ENCODE assay signal across 26 cellular contexts in genomic region chr18:13051159-13051558, GRCh38. TPM values are rescaled to one million over a fixed set of nuclear protein-coding genes. Genes with fewer than 3 reads are reported as not detected.
DNase-seq lines count a peak whose midpoint lies in the region; FAIRE-seq and TF ChIP-seq lines count a peak whose summit lies in the region.
"Had no signal": no experiment of that assay in that cellular context is flagged by ENCODE, and none has a peak within 500 bp of the region (broad histone marks: within the 10 kb centered on the region; RNA-seq: fewer than 3 reads in every experiment).

No MANE protein-coding gene starts in this region.

- H3K9ac ChIP-seq in astrocyte (ENCODE audit: low read length) = no peak overlapping the region

- H3K4me3 ChIP-seq in astrocyte (ENCODE audit: insufficient read depth, low read depth, low read length) (no peak overlapping the region), dorsolateral prefrontal cortex (no peak overlapping the region)
- H3K4me3 ChIP-seq: esophagus muscularis mucosa, pancreas, tibial nerve had no signal

- H4K20me1 ChIP-seq in astrocyte (ENCODE audit: insufficient read depth, low read length) = no peaks in the 10 kb centered on the region

- H3K4me1 ChIP-seq in astrocyte (ENCODE audit: insufficient read depth, low read length) = no peaks in the 10 kb centered on the region
- H3K4me1 ChIP-seq: esophagus muscularis mucosa, pancreas, tibial nerve had no signal

- no peaks in the 10 kb centered on the region for H3K9me3 ChIP-seq in astrocyte (ENCODE audit: insufficient read depth, low read depth, low read length)
- H3K9me3 ChIP-seq: esophagus muscularis mucosa, pancreas, tibial nerve had no signal

- no peak overlapping the region for H2AFZ ChIP-seq in astrocyte (ENCODE audit: low read depth, low read length)

- FAIRE-seq in astrocyte (lab: Jason Lieb, UNC) = no peak
- FAIRE-seq: pancreas, TTC549 had no signal

- H3K27me3 ChIP-seq in astrocyte (ENCODE audit: insufficient read depth, low read length) = no peaks in the 10 kb centered on the region
- no peaks in the 10 kb centered on the region for H3K27me3 ChIP-seq in dorsolateral prefrontal cortex
- H3K27me3 ChIP-seq: esophagus muscularis mucosa, pancreas, tibial nerve had no signal

- peaks cover 38% of the 10 kb centered on the region for H3K36me3 ChIP-seq in astrocyte (ENCODE audit: insufficient read depth, low read length)

- peak overlapping the region; percentile 19 for H3K27ac Mint-ChIP-seq in activated naive CD4-positive, alpha-beta T cell treated with anti-CD3 and anti-CD28 coated beads, Interleukin-2, amount 50 U/mL, for 24 hours
- H3K27ac Mint-ChIP-seq in IgD-negative memory B cell = peak overlapping the region in 2 of 3 donors; percentile 16 to 28
- H3K27ac Mint-ChIP-seq in astrocyte (ENCODE audit: unreplicated experiment) = no peak overlapping the region
- H3K27ac Mint-ChIP-seq: natural killer cell treated with Interleukin-12 subunit alpha and Interleukin-12 subunit beta and Interleukin-15 and Interleukin-18, amount 100 ng/mL, for 72 hours had no signal

- TF ChIP-seq CTCF in astrocyte (IDR thresholded peaks at IDR 0.05; ENCODE audit: insufficient read depth, low read depth, low read length) (no peak), dorsolateral prefrontal cortex (IDR thresholded peaks at IDR 0.05 in 54 of 56, conservative IDR thresholded peaks at IDR 0.05 in 2 of 56; ENCODE audit: low read depth in 1 of 56, partially characterized antibody in 56 of 56) (no peak)

- peaks cover 39% of the 10 kb centered on the region for H3K36me3 Mint-ChIP-seq in activated naive CD4-positive, alpha-beta T cell treated with anti-CD3 and anti-CD28 coated beads, Interleukin-2, amount 50 U/mL, for 24 hours
- H3K36me3 Mint-ChIP-seq in IgD-negative memory B cell = peaks cover 6% of the 10 kb centered on the region
- peaks cover 10% of the 10 kb centered on the region for H3K36me3 Mint-ChIP-seq in astrocyte (ENCODE audit: low read depth, unreplicated experiment)

- H3K4me2 ChIP-seq in astrocyte (ENCODE audit: low read length) = no peak overlapping the region

- H3K27ac ChIP-seq in astrocyte (ENCODE audit: low read depth, low read length) (no peak overlapping the region), dorsolateral prefrontal cortex (no peak overlapping the region)
- H3K27ac ChIP-seq: esophagus muscularis mucosa, pancreas, tibial nerve had no signal

- no peak for DNase-seq in activated naive CD4-positive, alpha-beta T cell treated with Interleukin-2 at 50 U/mL for 16 hours
- DNase-seq in astrocyte (ENCODE audit: low read depth) (peak; percentile 4), GM19240 (ENCODE audit: insufficient read length, low spot score) (no peak), dorsolateral prefrontal cortex (no peak)
- peak in 2 of 3 donors; percentile 17 to 21 for DNase-seq in stimulated activated CD4-positive, alpha-beta T cell treated with anti-CD3 and anti-CD28 coated beads, TNF-alpha, amount 100 ng/mL, for 48 hours (ENCODE audit: low read depth in 3 of 3)
- DNase-seq: activated CD8-positive, alpha-beta memory T cell treated with anti-CD3 and anti-CD28 coated beads for 24 hours; anterior cingulate cortex; CD4-positive, alpha-beta memory T cell; DMS153; effector CD4-positive, alpha-beta T cell; glutamatergic neuron; midbrain; NCI-H1048; NCI-H2029; OCI-M1; pancreas; right cardiac atrium; Right ventricle myocardium superior; stimulated activated naive CD8-positive, alpha-beta T cell treated with anti-CD3 and anti-CD28 coated beads, Interleukin-15, amount 100 ng/mL, for 72 hours had no signal

- no peak overlapping the region for H3K4me3 Mint-ChIP-seq in activated naive CD4-positive, alpha-beta T cell treated with anti-CD3 and anti-CD28 coated beads, Interleukin-2, amount 50 U/mL, for 24 hours
- H3K4me3 Mint-ChIP-seq in IgD-negative memory B cell (no peak overlapping the region), astrocyte (ENCODE audit: unreplicated experiment) (no peak overlapping the region)
- H3K4me3 Mint-ChIP-seq: central memory CD8-positive, alpha-beta T cell; natural killer cell treated with Interleukin-12 subunit alpha and Interleukin-12 subunit beta and Interleukin-15 and Interleukin-18, amount 100 ng/mL, for 72 hours; stimulated activated naive CD8-positive, alpha-beta T cell treated with anti-CD3 and anti-CD28 coated beads, Interleukin-15, amount 100 ng/mL, for 72 hours had no signal

- intact Hi-C loops in dorsolateral prefrontal cortex (cut with DNase I) = no loop called here

- no peaks in the 10 kb centered on the region for H3K79me2 ChIP-seq in astrocyte (ENCODE audit: insufficient read depth, low read length)

- H3K4me1 Mint-ChIP-seq in activated naive CD4-positive, alpha-beta T cell treated with anti-CD3 and anti-CD28 coated beads, Interleukin-2, amount 50 U/mL, for 24 hours = peaks cover 16% of the 10 kb centered on the region
- H3K4me1 Mint-ChIP-seq in IgD-negative memory B cell = peaks cover 8 to 15% (median 14%) of the 10 kb centered on the region in 3 donors
- H3K4me1 Mint-ChIP-seq in astrocyte (ENCODE audit: low read depth, unreplicated experiment) = peaks cover 2% of the 10 kb centered on the region

- H3K27me3 Mint-ChIP-seq in activated naive CD4-positive, alpha-beta T cell treated with anti-CD3 and anti-CD28 coated beads, Interleukin-2, amount 50 U/mL, for 24 hours = no peaks in the 10 kb centered on the region
- H3K27me3 Mint-ChIP-seq in IgD-negative memory B cell (no peaks in the 10 kb centered on the region), astrocyte (ENCODE audit: low read depth, unreplicated experiment) (no peaks in the 10 kb centered on the region)
- H3K27me3 Mint-ChIP-seq: CD4-positive, alpha-beta memory T cell; central memory CD8-positive, alpha-beta T cell; natural killer cell treated with Interleukin-12 subunit alpha and Interleukin-12 subunit beta and Interleukin-15 and Interleukin-18, amount 100 ng/mL, for 72 hours; stimulated activated naive CD8-positive, alpha-beta T cell treated with anti-CD3 and anti-CD28 coated beads, Interleukin-15, amount 100 ng/mL, for 72 hours had no signal

- no peaks in the 10 kb centered on the region for H3K9me3 Mint-ChIP-seq in activated naive CD4-positive, alpha-beta T cell treated with anti-CD3 and anti-CD28 coated beads, Interleukin-2, amount 50 U/mL, for 24 hours
- H3K9me3 Mint-ChIP-seq in IgD-negative memory B cell (no peaks in the 10 kb centered on the region), astrocyte (ENCODE audit: unreplicated experiment) (no peaks in the 10 kb centered on the region)
- H3K9me3 Mint-ChIP-seq: CD4-positive, alpha-beta memory T cell; central memory CD8-positive, alpha-beta T cell; natural killer cell treated with Interleukin-12 subunit alpha and Interleukin-12 subunit beta and Interleukin-15 and Interleukin-18, amount 100 ng/mL, for 72 hours; stimulated activated naive CD8-positive, alpha-beta T cell treated with anti-CD3 and anti-CD28 coated beads, Interleukin-15, amount 100 ng/mL, for 72 hours had no signal

RNA-seq across cellular contexts. Expression of gene CEP192, which starts 60.0 kb away (rescaled TPM):
- polyA plus RNA-seq in IgD-negative memory B cell = 8.7 TPM
- total RNA-seq in astrocyte = 12.6 and 13.9 TPM in 2 replicates
- 10 to 100 TPM; 31.3 to 63.5 (median 47.2) TPM for total RNA-seq in dorsolateral prefrontal cortex

Comparison
In these comparisons a context has a peak if more than half of its experiments do, and no peak if none do; other contexts are left out.
1. DNase-seq: peak in astrocyte (single experiment) and stimulated activated CD4-positive, alpha-beta T cell treated with anti-CD3 and anti-CD28 coated beads, TNF-alpha, amount 100 ng/mL, for 48 hours (2 of 3); none in activated naive CD4-positive, alpha-beta T cell treated with Interleukin-2 at 50 U/mL for 16 hours (single experiment), GM19240 (single experiment) and dorsolateral prefrontal cortex (0 of 10).